In genomic region chr5:126676195-126676624, GRCh38 we compare ENCODE assay signal across 9 cellular contexts.
A peak's percentile ranks its signal among the peaks of the same experiment; 100 is the strongest.
DNase-seq lines count a peak whose midpoint lies in the region; ATAC-seq and TF ChIP-seq lines count a peak whose summit lies in the region.
"Had no signal": no experiment of that assay in that cellular context is flagged by ENCODE, and none has a peak within 500 bp of the region (broad histone marks: within the 10 kb centered on the region; RNA-seq: fewer than 3 reads in every experiment).

No MANE protein-coding gene starts in this region.

- CTCF ChIA-PET in PC-3 (lab: Charles Lee): interaction anchor here (0.7 to 1.1 kb wide), 3 partner anchors 18 to 126 kb away, joined by 3 to 6 read pairs (median 5); no protein-coding TSS in a partner anchor

- H3K36me3 Mint-ChIP-seq in activated T-cell treated with anti-CD3 and anti-CD28 coated beads, Interleukin-2, amount 50 U/mL, for 4 hours (ENCODE audit: insufficient read depth): no peaks in the 10 kb centered on the region
- H3K36me3 Mint-ChIP-seq: activated naive CD8-positive, alpha-beta T cell had no signal

- H3K9me3 Mint-ChIP-seq in activated T-cell treated with anti-CD3 and anti-CD28 coated beads, Interleukin-2, amount 50 U/mL, for 4 hours: no peaks in the 10 kb centered on the region

- H4K20me1 ChIP-seq in PC-3 (ENCODE audit: low read length): no peaks in the 10 kb centered on the region

- TF ChIP-seq CTCF in GM20000 (IDR thresholded peaks at IDR 0.05; ENCODE audit: extremely low read depth, missing control alignments): peak; percentile 56
- TF ChIP-seq CTCF in PC-3 (conservative IDR thresholded peaks at IDR 0.05; ENCODE audit: low read depth, low read length): peak; percentile 85
- TF ChIP-seq CTCF in transverse colon (IDR thresholded peaks at IDR 0.05): peak; percentile 76 to 90 (median 80)

- H3K4me3 Mint-ChIP-seq in activated T-cell treated with anti-CD3 and anti-CD28 coated beads, Interleukin-2, amount 50 U/mL, for 4 hours: no peak overlapping the region
- H3K4me3 Mint-ChIP-seq: activated naive CD8-positive, alpha-beta T cell had no signal

- POLR2A ChIA-PET in PC-3 (lab: Charles Lee; ENCODE audit: unreplicated experiment): no interaction called here

- no peak for TF ChIP-seq EP300 in transverse colon (IDR thresholded peaks at IDR 0.05; ENCODE audit: low read depth)

- TF ChIP-seq POLR2A in transverse colon (IDR thresholded peaks at IDR 0.05): no peak

- no peak overlapping the region for H2AFZ ChIP-seq in PC-3 (ENCODE audit: low read length)

- H3F3A ChIP-seq in PC-3 (ENCODE audit: low read length, unreplicated experiment): no peaks in the 10 kb centered on the region

- H3K9me2 ChIP-seq in PC-3 (replicated peaks; ENCODE audit: low read length): no peaks in the 10 kb centered on the region

- H3K27ac ChIP-seq in PC-3 (ENCODE audit: low read length): no peak overlapping the region
- no peak overlapping the region for H3K27ac ChIP-seq in transverse colon

- no TSS peak for BruUV-seq in PC-3 (replicated peaks; lab: Mats Ljungman, UMichigan)

- DNase-seq in COLO829 (ENCODE audit: low spot score) (peak; percentile 74), GM20000 (ENCODE audit: low spot score) (peak; percentile 87), HPDE6-E6E7 (ENCODE audit: extremely low spot score) (peak; percentile 89), PC-3 (peak; percentile 78), fibroblast of peridontal ligament (ENCODE audit: extremely low read depth) (peak; percentile 69), non-pigmented ciliary epithelial cell (ENCODE audit: low read depth) (peak; percentile 11), transverse colon (peak; percentile 69)
- DNase-seq in activated T-cell treated with anti-CD3 and anti-CD28 coated beads, Interleukin-2, amount 50 U/mL, for 4 hours: peak; percentile 58

- intact Hi-C loops in PC-3 (cut with micrococcal nuclease): loop anchor here (1.0 kb wide), 2 partner anchors 104 to 126 kb away; no protein-coding TSS in a partner anchor
- intact Hi-C loops in transverse colon (cut with DNase I; ENCODE audit: low total_unique reads): no loop called here

- no peaks in the 10 kb centered on the region for H3K27me3 Mint-ChIP-seq in activated T-cell treated with anti-CD3 and anti-CD28 coated beads, Interleukin-2, amount 50 U/mL, for 4 hours (ENCODE audit: low read depth)
- H3K27me3 Mint-ChIP-seq: activated naive CD8-positive, alpha-beta T cell had no signal

- H3K36me3 ChIP-seq in PC-3 (ENCODE audit: low read depth, low read length) (no peaks in the 10 kb centered on the region), transverse colon (no peaks in the 10 kb centered on the region)

- no peak overlapping the region for H3K4me2 ChIP-seq in PC-3 (ENCODE audit: low read length)

- WGBS in transverse colon (ENCODE audit: low coverage in 1 of 2), 2 donors: 21 to 25% methylated on average over 4 of the region's 4 CpGs

- H3K4me1 Mint-ChIP-seq in activated T-cell treated with anti-CD3 and anti-CD28 coated beads, Interleukin-2, amount 50 U/mL, for 4 hours (ENCODE audit: low read depth): peaks cover 3% of the 10 kb centered on the region

- H3K9ac ChIP-seq in PC-3 (ENCODE audit: low read length): no peak overlapping the region

- no peaks in the 10 kb centered on the region for H3K27me3 ChIP-seq in PC-3 (ENCODE audit: low read length)
- H3K27me3 ChIP-seq in transverse colon: no peaks in the 10 kb centered on the region

- in situ Hi-C loops in transverse colon (cut with MboI; ENCODE audit: low pct_ligation_motif_present in 1 of 4, low pct_unique_long_range_greater_than_20kb in 1 of 4, low sequenced_read_pairs in 3 of 4): loop anchor here in 3 of 4 donors (5.0 to 10.0 kb wide), 3 partner anchors 96 to 129 kb away; no protein-coding TSS in a partner anchor

- H3K4me3 ChIP-seq in PC-3 (ENCODE audit: low read length): no peak overlapping the region
- no peak overlapping the region for H3K4me3 ChIP-seq in transverse colon

- no peaks in the 10 kb centered on the region for H3K79me2 ChIP-seq in PC-3 (ENCODE audit: low read length)

- peak; percentile 50 for ATAC-seq in PC-3
- ATAC-seq in activated T-cell treated with anti-CD3 and anti-CD28 coated beads, Interleukin-2, amount 50 U/mL, for 4 hours: peak; percentile 81 to 93

- no peaks in the 10 kb centered on the region for H3K4me1 ChIP-seq in PC-3 (ENCODE audit: insufficient read depth, low read length)
- H3K4me1 ChIP-seq in transverse colon: peaks cover 0 to 32% (median 8%) of the 10 kb centered on the region in 4 donors

- H3K9me3 ChIP-seq in PC-3 (ENCODE audit: low read length) (no peaks in the 10 kb centered on the region), transverse colon (no peaks in the 10 kb centered on the region)

Comparison
In these comparisons a context has a peak if more than half of its experiments do, and no peak if none do; other contexts are left out.
1. DNase-seq: peak in every context shown above with its lines; median percentile 89 in HPDE6-E6E7; 87 in GM20000; 78 in PC-3; 74 in COLO829; 69 in fibroblast of peridontal ligament; 69 in transverse colon; 58 in activated T-cell treated with anti-CD3 and anti-CD28 coated beads, Interleukin-2, amount 50 U/mL, for 4 hours; 11 in non-pigmented ciliary epithelial cell.